Comparison of ENCODE assay signal across 8 cellular contexts in genomic region chr2:118855451-118856279, GRCh38. TPM values are rescaled to one million over a fixed set of nuclear protein-coding genes. Genes with fewer than 3 reads are reported as not detected.
DNase-seq lines count a peak whose midpoint lies in the region; ATAC-seq lines count a peak whose summit lies in the region.

No MANE protein-coding gene starts in this region.

- H3K4me3 ChIP-seq in ectodermal cell (ENCODE audit: insufficient read depth, low read depth, low read length) = peak overlapping the region; percentile 31
- peak overlapping the region in 1 of 2 experiments; percentile 79 for H3K4me3 ChIP-seq in mesenchymal stem cell (ENCODE audit: insufficient read depth in 1 of 2, low read depth in 1 of 2, low read length in 2 of 2)

- no peaks in the 10 kb centered on the region for H3K79me1 ChIP-seq in mesenchymal stem cell (replicated peaks; ENCODE audit: low read length, poor library complexity, severe bottlenecking)

- no peak overlapping the region for H3K14ac ChIP-seq in mesenchymal stem cell (ENCODE audit: low read length in 2 of 2)

- no peak overlapping the region for H3K23ac ChIP-seq in mesenchymal stem cell (ENCODE audit: low read length in 2 of 2)

- intact Hi-C loops in activated CD4-positive, alpha-beta memory T cell treated with anti-CD3 and anti-CD28 coated beads for 36 hours (cut with micrococcal nuclease) = loop anchor here (1.0 to 5.0 kb wide), 6 partner anchors 13 to 808 kb away; no protein-coding TSS in a partner anchor

- no peak overlapping the region for H3K27ac Mint-ChIP-seq in activated CD4-positive, alpha-beta memory T cell treated with anti-CD3 and anti-CD28 coated beads for 36 hours

- peaks cover 18% of the 10 kb centered on the region for H3K4me1 Mint-ChIP-seq in activated CD4-positive, alpha-beta memory T cell treated with anti-CD3 and anti-CD28 coated beads for 36 hours (ENCODE audit: low read depth)

- H3K36me3 ChIP-seq in ectodermal cell (ENCODE audit: control insufficient read depth, insufficient read depth, low read length) (no peaks in the 10 kb centered on the region), mesenchymal stem cell (ENCODE audit: control insufficient read depth in 1 of 2, insufficient read depth in 2 of 2, low read depth in 1 of 2, low read length in 2 of 2) (no peaks in the 10 kb centered on the region)

- no peaks in the 10 kb centered on the region for H3K9me3 ChIP-seq in ectodermal cell (ENCODE audit: control insufficient read depth, low read length)
- H3K9me3 ChIP-seq in mesenchymal stem cell (ENCODE audit: control insufficient read depth, low read length) = no peaks in the 10 kb centered on the region

- H4K91ac ChIP-seq in mesenchymal stem cell (ENCODE audit: low read length) = no peak overlapping the region

- H3K4me3 Mint-ChIP-seq in activated CD4-positive, alpha-beta memory T cell treated with anti-CD3 and anti-CD28 coated beads for 36 hours = peak overlapping the region; percentile 32

- CTCF ChIA-PET in activated CD4-positive, alpha-beta memory T cell treated with anti-CD3 and anti-CD28 coated beads for 36 hours (lab: Charles Lee) = interaction anchor here (0.7 to 3.8 kb wide), 37 partner anchors 8 to 852 kb away, joined by 3 to 58 read pairs (median 4); partner anchors contain the start of gene EN1

- peak; percentile 80 for ATAC-seq in GM18861 (IDR thresholded peaks at IDR 0.05; ENCODE audit: unreplicated experiment)
- ATAC-seq in HG03103 (IDR thresholded peaks at IDR 0.05; ENCODE audit: low read depth, unreplicated experiment) = peak; percentile 90

- no peak overlapping the region for H2BK12ac ChIP-seq in mesenchymal stem cell (ENCODE audit: low read length in 2 of 2)

- WGBS in ectodermal cell, 2 experiments = 1 to 2% methylated on average over 69 of the region's 69 CpGs
- WGBS in mesenchymal stem cell = 4% methylated on average over 56 of the region's 69 CpGs

- H2AFZ ChIP-seq in mesenchymal stem cell (ENCODE audit: low read depth, low read length) = no peak overlapping the region

- peak overlapping the region; percentile 75 for H3K9ac ChIP-seq in mesenchymal stem cell (ENCODE audit: low read length)

- no peak overlapping the region for H2BK5ac ChIP-seq in mesenchymal stem cell (ENCODE audit: low read depth, low read length, poor library complexity, severe bottlenecking)

- H3K9me3 Mint-ChIP-seq in activated CD4-positive, alpha-beta memory T cell treated with anti-CD3 and anti-CD28 coated beads for 36 hours = no peaks in the 10 kb centered on the region

- H3K27me3 ChIP-seq in ectodermal cell (ENCODE audit: control insufficient read depth, insufficient read depth, low read length, poor library complexity, severe bottlenecking) (peaks cover 100% of the 10 kb centered on the region), mesenchymal stem cell (ENCODE audit: control insufficient read depth in 1 of 2, insufficient read depth in 1 of 2, low read length in 2 of 2) (peaks cover 43 to 100% of the 10 kb centered on the region in 2 experiments)

- POLR2A ChIA-PET in activated CD4-positive, alpha-beta memory T cell treated with anti-CD3 and anti-CD28 coated beads for 36 hours (lab: Charles Lee) = no interaction called here

- peaks cover 74% of the 10 kb centered on the region for H3K27me3 Mint-ChIP-seq in activated CD4-positive, alpha-beta memory T cell treated with anti-CD3 and anti-CD28 coated beads for 36 hours

- H3K36me3 Mint-ChIP-seq in activated CD4-positive, alpha-beta memory T cell treated with anti-CD3 and anti-CD28 coated beads for 36 hours = no peaks in the 10 kb centered on the region

- H3K4me2 ChIP-seq in mesenchymal stem cell (ENCODE audit: low read length, poor library complexity, severe bottlenecking) = peak overlapping the region; percentile 20

- H3K4ac ChIP-seq in mesenchymal stem cell (ENCODE audit: low read depth in 1 of 2, low read length in 2 of 2) = no peak overlapping the region

- H4K8ac ChIP-seq in mesenchymal stem cell (ENCODE audit: low read length) = no peak overlapping the region

- no peak overlapping the region for H3K18ac ChIP-seq in mesenchymal stem cell (ENCODE audit: low read depth in 1 of 2, low read length in 2 of 2)

- no peak overlapping the region for H2BK120ac ChIP-seq in mesenchymal stem cell (ENCODE audit: low read depth, low read length)

- no peak overlapping the region for H3K27ac ChIP-seq in ectodermal cell (ENCODE audit: insufficient read depth, low read depth, low read length, poor library complexity, severe bottlenecking)
- no peak overlapping the region for H3K27ac ChIP-seq in mesenchymal stem cell (ENCODE audit: low read length, poor library complexity, severe bottlenecking)

- H3K4me1 ChIP-seq in ectodermal cell (ENCODE audit: control insufficient read depth, insufficient read depth, low read length) = peaks cover 31% of the 10 kb centered on the region
- H3K4me1 ChIP-seq in mesenchymal stem cell (ENCODE audit: control insufficient read depth, insufficient read depth, low read depth, low read length) = peaks cover 12% of the 10 kb centered on the region

- no peak overlapping the region for H2AK5ac ChIP-seq in mesenchymal stem cell (ENCODE audit: low read length, severe bottlenecking)

- H2BK15ac ChIP-seq in mesenchymal stem cell (ENCODE audit: low read depth, poor library complexity, severe bottlenecking) = no peak overlapping the region

- DNase-seq in AG08395 (ENCODE audit: low spot score) (peak; percentile 90), NCI-H345 treated with DMSO at 0.1 percent for 48 hours (lab: John Stamatoyannopoulos, UW; ENCODE audit: unreplicated experiment) (peak; percentile 52), mesenchymal stem cell (peak; percentile 60)
- DNase-seq in activated CD4-positive, alpha-beta memory T cell treated with anti-CD3 and anti-CD28 coated beads for 36 hours = peak; percentile 86
- DNase-seq in stimulated activated CD8-positive, alpha-beta memory T cell treated with anti-CD3 and anti-CD28 coated beads, Interleukin-12 subunit alpha, Interleukin-12 subunit beta, amount 100 ng/mL, for 4 hours (ENCODE audit: low read depth) = peak; percentile 60

RNA-seq across cellular contexts. Expression of gene EN1, which starts 8.2 kb away (rescaled TPM):
- not detected for total RNA-seq in activated CD4-positive, alpha-beta memory T cell treated with anti-CD3 and anti-CD28 coated beads for 36 hours
- 15.6 TPM for polyA plus RNA-seq in ectodermal cell (2013, experiment 1 of 4)
- polyA plus RNA-seq in ectodermal cell (2013, experiment 2 of 4) = 8.8 TPM
- 12.8 TPM for polyA plus RNA-seq in ectodermal cell (2013, experiment 3 of 4)
- polyA plus RNA-seq in ectodermal cell (2013, experiment 4 of 4) = 9.6 TPM
- not detected for polyA plus RNA-seq in mesenchymal stem cell (2013, experiment 1 of 2)
- not detected for polyA plus RNA-seq in mesenchymal stem cell (2013, experiment 2 of 2)
